In the genomic region with DNA sequence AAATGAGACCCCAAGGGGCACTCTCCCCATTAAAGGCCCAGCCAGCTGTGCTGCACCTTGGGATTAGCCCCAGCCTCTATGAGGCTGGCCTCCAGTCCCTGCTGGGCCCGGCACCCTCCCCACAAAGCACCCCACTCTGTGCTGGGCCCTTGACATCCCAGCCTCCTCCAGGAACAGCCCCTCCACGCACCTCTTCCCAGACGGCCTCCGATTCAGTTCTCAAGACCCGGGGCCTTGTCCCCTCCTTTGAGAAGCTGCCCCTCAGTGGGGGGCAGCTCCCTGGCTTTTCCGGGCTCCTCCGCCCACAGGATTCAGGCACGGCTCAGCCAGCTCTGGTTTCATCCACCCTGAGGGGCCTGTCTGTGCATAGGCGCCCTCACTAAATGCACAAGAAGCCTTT, we compare ENCODE assay signal across 1 cellular context.
TF ChIP-seq lines count a peak whose summit lies in the region.

No MANE protein-coding gene starts in this region.

TF ChIP-seq in H1, 55 proteins besides CTCF, POLR2A, EP300 and RAD21:
- no peak for TF ChIP-seq SP2 (IDR thresholded peaks at IDR 0.05; ENCODE audit: low read length)
- no peak for TF ChIP-seq SIX5 (IDR thresholded peaks at IDR 0.05; ENCODE audit: low read depth, low read length)
- TF ChIP-seq NANOG (IDR thresholded peaks at IDR 0.05; ENCODE audit: insufficient read depth, low read depth, low read length, poor library complexity, severe bottlenecking): no peak
- TF ChIP-seq TAF1 (IDR thresholded peaks at IDR 0.05; ENCODE audit: low read depth, low read length): no peak
- no peak for TF ChIP-seq SAP30 (IDR thresholded peaks at IDR 0.05; ENCODE audit: insufficient read depth, insufficient replicate concordance, low read length)
- TF ChIP-seq BACH1 (IDR thresholded peaks at IDR 0.05; ENCODE audit: low read length): no peak
